In the genomic region with DNA sequence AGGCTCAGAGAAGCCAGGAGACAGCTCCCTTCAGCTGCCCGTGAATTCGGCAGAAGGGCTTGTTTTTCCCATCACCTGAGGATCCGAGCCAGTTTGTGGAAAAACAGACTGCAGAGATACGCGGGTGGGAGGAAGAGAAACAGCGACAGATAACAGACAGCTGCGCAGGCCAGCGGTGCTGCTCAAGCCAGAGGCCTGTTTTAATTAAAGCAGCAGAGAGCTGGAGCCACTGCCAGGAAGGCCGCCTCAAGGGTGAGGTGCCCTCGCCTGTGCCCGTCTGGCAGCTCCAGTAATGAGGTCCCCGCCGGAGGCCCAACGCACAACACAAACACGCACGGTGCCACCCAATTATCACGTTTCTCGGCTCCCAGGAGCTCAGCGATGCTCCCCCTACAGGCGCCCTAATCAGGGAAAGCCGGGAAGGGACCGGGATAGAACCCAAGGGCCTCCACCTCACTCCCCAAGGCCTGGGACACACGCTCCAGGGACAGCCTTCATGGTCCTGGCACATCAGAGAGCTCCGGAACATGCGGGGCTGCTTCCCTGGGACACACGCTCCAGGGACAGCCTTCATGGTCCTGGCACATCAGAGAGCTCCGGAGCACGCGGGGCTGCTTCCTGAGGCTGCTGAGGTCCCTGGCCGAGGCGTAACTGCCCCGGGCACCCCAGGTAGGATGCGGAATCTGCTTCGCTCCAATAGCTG, we compare ENCODE assay signal across 13 cellular contexts.
DNase-seq lines count a peak whose midpoint lies in the region; ATAC-seq lines count a peak whose summit lies in the region.
"Had no signal": no experiment of that assay in that cellular context is flagged by ENCODE, and none has a peak within 500 bp of the region (broad histone marks: within the 10 kb centered on the region; RNA-seq: fewer than 3 reads in every experiment).

No MANE protein-coding gene starts in this region.

- in situ Hi-C loops in GM23248 (cut with MboI) = no loop called here

- H3K4me2 ChIP-seq in GM23248 (ENCODE audit: unreplicated experiment) = peak overlapping the region; percentile 32

- H3F3A ChIP-seq in GM23248 (ENCODE audit: insufficient read depth) = peaks cover 18% of the 10 kb centered on the region

- H3K9me2 ChIP-seq in GM23248 (ENCODE audit: insufficient read depth) = no peaks in the 10 kb centered on the region

- no peaks in the 10 kb centered on the region for H3K79me2 ChIP-seq in GM23248 (ENCODE audit: insufficient read depth)

- H4K20me1 ChIP-seq in GM23248 (ENCODE audit: insufficient read depth) = no peaks in the 10 kb centered on the region

- H3K36me3 ChIP-seq in GM23248 (ENCODE audit: low read depth) (no peaks in the 10 kb centered on the region), iPS-20b (ENCODE audit: insufficient read depth, low read depth, low read length) (peaks cover 21% of the 10 kb centered on the region), rectal smooth muscle tissue (ENCODE audit: control insufficient read depth, insufficient read depth, low read length) (no peaks in the 10 kb centered on the region)
- H3K36me3 ChIP-seq: tibial nerve had no signal

- H3K27me3 ChIP-seq in GM23248 (replicated peaks; ENCODE audit: insufficient read depth) (no peaks in the 10 kb centered on the region), iPS-20b (ENCODE audit: insufficient read depth, low read length) (no peaks in the 10 kb centered on the region), rectal smooth muscle tissue (ENCODE audit: control insufficient read depth, insufficient read depth, low read length) (no peaks in the 10 kb centered on the region)
- H3K27me3 ChIP-seq: tibial nerve had no signal

- no peak overlapping the region for H3K9ac ChIP-seq in GM23248
- peak overlapping the region; percentile 65; the same call in 1 of the 2 replicates for H3K9ac ChIP-seq in iPS-20b (ENCODE audit: low read depth, low read length)
- no peak overlapping the region for H3K9ac ChIP-seq in rectal smooth muscle tissue (ENCODE audit: low read length)

- WGBS in GM23248 (ENCODE audit: low coverage in 1 of 2, low lambda C conversion rate in 2 of 2, missing lambda C conversion rate in 2 of 2), 2 experiments = 36 to 42% methylated on average over 33 of the region's 34 CpGs

- no peak overlapping the region for H3K27ac ChIP-seq in GM23248
- H3K27ac ChIP-seq in iPS-20b (ENCODE audit: low read length) = peak overlapping the region; percentile 62
- H3K27ac ChIP-seq in rectal smooth muscle tissue (ENCODE audit: low read depth, low read length) = peak overlapping the region; percentile 71
- H3K27ac ChIP-seq: tibial nerve had no signal

- no peak for ATAC-seq in activated naive CD4-positive, alpha-beta T cell treated with anti-CD3 and anti-CD28 coated beads, Interleukin-2, amount 50 U/mL, for 72 hours
- no peak for ATAC-seq in HG02571 (IDR thresholded peaks at IDR 0.05; ENCODE audit: unreplicated experiment)
- no peak for ATAC-seq in stimulated activated naive CD8-positive, alpha-beta T cell treated with anti-CD3 and anti-CD28 coated beads, Interleukin-15, Interleukin-2, amounts not matched to agents 100 U/mL and 50 U/mL, for 24 hours

- peaks cover 11% of the 10 kb centered on the region for H3K4me1 ChIP-seq in GM23248 (ENCODE audit: insufficient read depth)
- peaks cover 17% of the 10 kb centered on the region; the same call in 1 of the 2 replicates for H3K4me1 ChIP-seq in iPS-20b (ENCODE audit: insufficient read depth, low read length)
- peaks cover 44% of the 10 kb centered on the region for H3K4me1 ChIP-seq in rectal smooth muscle tissue (ENCODE audit: control insufficient read depth, insufficient read depth, low read length)

- H3K9me3 ChIP-seq in GM23248 (ENCODE audit: low read depth) (no peaks in the 10 kb centered on the region), iPS-20b (ENCODE audit: insufficient read depth, low read depth, low read length) (no peaks in the 10 kb centered on the region)
- H3K9me3 ChIP-seq: tibial nerve had no signal

- H3K36me3 Mint-ChIP-seq in activated naive CD4-positive, alpha-beta T cell treated with anti-CD3 and anti-CD28 coated beads, Interleukin-2, amount 50 U/mL, for 72 hours = peaks cover 0 to 11% of the 10 kb centered on the region in 2 donors

- no peak overlapping the region for H3K27ac Mint-ChIP-seq in activated naive CD4-positive, alpha-beta T cell treated with anti-CD3 and anti-CD28 coated beads, Interleukin-2, amount 50 U/mL, for 72 hours

- H3K9me3 Mint-ChIP-seq in activated naive CD4-positive, alpha-beta T cell treated with anti-CD3 and anti-CD28 coated beads, Interleukin-2, amount 50 U/mL, for 72 hours = peaks cover 0 to 7% of the 10 kb centered on the region in 2 donors

- H2AFZ ChIP-seq in GM23248 = peak overlapping the region; percentile 55

- H3K4me3 ChIP-seq in GM23248 = no peak overlapping the region
- H3K4me3 ChIP-seq in iPS-20b (ENCODE audit: low read length) = no peak overlapping the region; the same call in 1 of the 2 replicates
- no peak overlapping the region for H3K4me3 ChIP-seq in rectal smooth muscle tissue (ENCODE audit: low read length)
- H3K4me3 ChIP-seq: tibial nerve had no signal

- peak; percentile 35 for DNase-seq in GM23248
- DNase-seq in cerebellar cortex (ENCODE audit: low spot score) = peak; percentile 35
- no peak for DNase-seq in activated naive CD4-positive, alpha-beta T cell treated with anti-CD3 and anti-CD28 coated beads, Interleukin-2, amount 50 U/mL, for 72 hours (ENCODE audit: low spot score in 2 of 2)
- DNase-seq in stimulated activated CD4-positive, alpha-beta T cell treated with anti-CD3 and anti-CD28 coated beads, Interleukin-4, amount 100 ng/mL, for 4 hours = no peak
- DNase-seq in stimulated activated naive CD8-positive, alpha-beta T cell treated with anti-CD3 and anti-CD28 coated beads, Interleukin-15, Interleukin-2, amounts not matched to agents 100 U/mL and 50 U/mL, for 24 hours = no peak
- DNase-seq: effector memory CD4-positive, alpha-beta T cell; mammary epithelial cell; NCI-H446; T-helper 1 cell had no signal

Comparison
In these comparisons a context has a peak if more than half of its experiments do, and no peak if none do; other contexts are left out.
1. DNase-seq: peak in GM23248 (single experiment) and cerebellar cortex (single experiment); none in activated naive CD4-positive, alpha-beta T cell treated with anti-CD3 and anti-CD28 coated beads, Interleukin-2, amount 50 U/mL, for 72 hours (0 of 2), stimulated activated CD4-positive, alpha-beta T cell treated with anti-CD3 and anti-CD28 coated beads, Interleukin-4, amount 100 ng/mL, for 4 hours (0 of 2) and stimulated activated naive CD8-positive, alpha-beta T cell treated with anti-CD3 and anti-CD28 coated beads, Interleukin-15, Interleukin-2, amounts not matched to agents 100 U/mL and 50 U/mL, for 24 hours (single experiment).